ENCODE assay signal across 21 cellular contexts in genomic region chr1:153174624-153175023, GRCh38. TPM values are rescaled to one million over a fixed set of nuclear protein-coding genes. Genes with fewer than 3 reads are reported as not detected.
DNase-seq lines count a peak whose midpoint lies in the region; ATAC-seq, FAIRE-seq and TF ChIP-seq lines count a peak whose summit lies in the region.
"Had no signal": no experiment of that assay in that cellular context is flagged by ENCODE, and none has a peak within 500 bp of the region (broad histone marks: within the 10 kb centered on the region; RNA-seq: fewer than 3 reads in every experiment).

No MANE protein-coding gene starts in this region.

- ATAC-seq in RWPE2 (ENCODE audit: low read depth) (peak; percentile 78), left lobe of liver (no peak)
- ATAC-seq: CD8-positive, alpha-beta T cell had no signal

- peak overlapping the region; percentile 87 for H2AFZ ChIP-seq in keratinocyte (ENCODE audit: control insufficient read depth, low read length)

- dilution Hi-C loops in keratinocyte (cut with MboI; ENCODE audit: extremely low pct_ligation_motif_present, low sequenced_read_pairs): no loop called here

- DNase-seq in RWPE2 (ENCODE audit: low spot score): no peak
- DNase-seq in epithelial cell of prostate (ENCODE audit: low read depth, low spot score): peak; percentile 66
- no peak for DNase-seq in keratinocyte (ENCODE audit: low read depth, low spot score)
- DNase-seq in posterior cingulate gyrus: no peak
- no peak for DNase-seq in NCI-H446 (lab: John Stamatoyannopoulos, UW)
- no peak for DNase-seq in left lobe of liver (ENCODE audit: low spot score)
- DNase-seq: CD8-positive, alpha-beta T cell; COR-L47; DMS153; DMS79 treated with DMSO at 0.1 percent for 48 hours; EL had no signal

- TF ChIP-seq CTCF in RWPE2 (IDR thresholded peaks at IDR 0.05; ENCODE audit: poor library complexity, severe bottlenecking) (no peak), keratinocyte (optimal IDR thresholded peaks at IDR 0.05 in 1 of 3, IDR thresholded peaks at IDR 0.05 in 1 of 3, conservative IDR thresholded peaks at IDR 0.05 in 1 of 3; ENCODE audit: extremely low read depth in 1 of 3, insufficient read depth in 2 of 3, low read length in 3 of 3) (no peak)

- H3K4me1 ChIP-seq in RWPE2 (ENCODE audit: insufficient read depth, poor library complexity, severe bottlenecking) (peaks cover 13% of the 10 kb centered on the region), keratinocyte (ENCODE audit: control insufficient read depth, extremely low read depth, insufficient read depth, low read length) (peaks cover 20% of the 10 kb centered on the region)
- H3K4me1 ChIP-seq: HAP-1 had no signal

- H3K4me3 ChIP-seq in RWPE2 (ENCODE audit: severe bottlenecking) (no peak overlapping the region), keratinocyte (ENCODE audit: control insufficient read depth in 2 of 3, extremely low read depth in 1 of 3, insufficient read depth in 2 of 3, low read depth in 1 of 3, low read length in 3 of 3) (peak overlapping the region in 2 of 3 experiments; percentile 5 to 36)
- H3K4me3 ChIP-seq: HAP-1 had no signal

- peak overlapping the region; percentile 48 for H3K27ac ChIP-seq in RWPE2 (ENCODE audit: poor library complexity, severe bottlenecking)
- H3K27ac ChIP-seq in epithelial cell of prostate: peak overlapping the region; percentile 80
- H3K27ac ChIP-seq in keratinocyte (ENCODE audit: control insufficient read depth, insufficient read depth, low read length): peak overlapping the region; percentile 77
- H3K27ac ChIP-seq: HL-60 had no signal

- H3K9me3 ChIP-seq in RWPE2 (ENCODE audit: severe bottlenecking) (no peaks in the 10 kb centered on the region), keratinocyte (ENCODE audit: control insufficient read depth, low read depth, low read length) (no peaks in the 10 kb centered on the region)
- H3K9me3 ChIP-seq: HAP-1 had no signal

- peak overlapping the region; percentile 80 for H3K4me2 ChIP-seq in keratinocyte (ENCODE audit: control insufficient read depth, extremely low read depth, insufficient read depth, low read depth, low read length)

- peak; percentile 95 for FAIRE-seq in keratinocyte (lab: Jason Lieb, UNC)
- FAIRE-seq: D721Med, G401.6, GM12892, GM19239, H1 had no signal

- H3K79me2 ChIP-seq in keratinocyte (ENCODE audit: control insufficient read depth, insufficient read depth, low read length): no peaks in the 10 kb centered on the region

- no peaks in the 10 kb centered on the region for H3K36me3 ChIP-seq in RWPE2 (ENCODE audit: low read depth)
- H3K36me3 ChIP-seq in keratinocyte (ENCODE audit: control insufficient read depth in 2 of 2, extremely low read depth in 1 of 2, insufficient read depth in 2 of 2, low read length in 2 of 2): no peaks in the 10 kb centered on the region
- H3K36me3 ChIP-seq: HAP-1 had no signal

- no peaks in the 10 kb centered on the region for H3K27me3 ChIP-seq in RWPE2 (ENCODE audit: insufficient read depth, poor library complexity, severe bottlenecking)
- no peaks in the 10 kb centered on the region for H3K27me3 ChIP-seq in keratinocyte (ENCODE audit: control insufficient read depth, extremely low read depth, insufficient read depth, low read length)

- H4K20me1 ChIP-seq in keratinocyte (ENCODE audit: control insufficient read depth, extremely low read depth, insufficient read depth, low read length): no peaks in the 10 kb centered on the region

- peak overlapping the region; percentile 23 for H3K9ac ChIP-seq in keratinocyte (ENCODE audit: control insufficient read depth, extremely low read depth, insufficient read depth, low read length)

- H3K9me1 ChIP-seq in keratinocyte (ENCODE audit: control insufficient read depth, extremely low read depth, insufficient read depth, low read length): no peaks in the 10 kb centered on the region

- intact Hi-C loops in posterior cingulate gyrus (cut with DNase I): no loop called here

RNA-seq across cellular contexts. Expression of gene SPRR2G, which starts 23.9 kb away (rescaled TPM):
- 0.73 to 6.2 TPM (median 3.3 TPM) in 3 replicates for polyA plus RNA-seq in keratinocyte
- 178 TPM for polyA plus RNA-seq in keratinocyte (2011; ENCODE audit: low read depth)
- 1.7 and 7.0 TPM in 2 replicates for polyA plus RNA-seq in keratinocyte (2011; cell fraction: cytosol; rRNA removed)
- polyA plus RNA-seq in keratinocyte (2011; cell fraction: nucleus; rRNA removed): 1.7 and 5.2 TPM in 2 replicates
- 5.2 and 1,122 TPM in 2 replicates for polyA plus RNA-seq in keratinocyte (2012; ENCODE audit: low replicate concordance)
- 1.6 to 4.0 TPM (median 2.0 TPM) in 3 replicates for polyA minus RNA-seq in keratinocyte
- polyA minus RNA-seq in keratinocyte (2011; cell fraction: cytosol; rRNA and poly(A)+ RNA removed): not detected
- polyA minus RNA-seq in keratinocyte (2011; cell fraction: nucleus; rRNA and poly(A)+ RNA removed): not detected in 2 replicates
- total RNA-seq in left lobe of liver: not detected
- total RNA-seq: A673; CD8-positive, alpha-beta T cell; H1 had no signal
- polyA plus RNA-seq: BJ, CD14-positive monocyte, H1 had no signal

RNA-seq across cellular contexts. Expression of gene LELP1, which starts 28.6 kb away (rescaled TPM):
- not detected in 3 replicates for polyA plus RNA-seq in keratinocyte
- not detected for polyA plus RNA-seq in keratinocyte (2011; ENCODE audit: low read depth)
- not detected in 2 replicates for polyA plus RNA-seq in keratinocyte (2011; cell fraction: cytosol; rRNA removed)
- not detected in 2 replicates for polyA plus RNA-seq in keratinocyte (2011; cell fraction: nucleus; rRNA removed)
- 0.42 TPM in 1 of 2 replicates, not detected in the other for polyA plus RNA-seq in keratinocyte (2012; ENCODE audit: low replicate concordance)
- not detected in 3 replicates for polyA minus RNA-seq in keratinocyte
- not detected for polyA minus RNA-seq in keratinocyte (2011; cell fraction: cytosol; rRNA and poly(A)+ RNA removed)
- not detected in 2 replicates for polyA minus RNA-seq in keratinocyte (2011; cell fraction: nucleus; rRNA and poly(A)+ RNA removed)
- total RNA-seq in left lobe of liver: not detected
- total RNA-seq: A673; CD8-positive, alpha-beta T cell; H1 had no signal
- polyA plus RNA-seq: BJ, CD14-positive monocyte, H1 had no signal

RNA-seq across cellular contexts. Expression of gene PRR9, which starts 42.8 kb away (rescaled TPM):
- 2.6 to 6.6 TPM (median 2.8 TPM) in 3 replicates for polyA plus RNA-seq in keratinocyte
- 5.9 TPM for polyA plus RNA-seq in keratinocyte (2011; ENCODE audit: low read depth)
- polyA plus RNA-seq in keratinocyte (2011; cell fraction: cytosol; rRNA removed): 4.9 and 6.8 TPM in 2 replicates
- 3.6 and 4.8 TPM in 2 replicates for polyA plus RNA-seq in keratinocyte (2011; cell fraction: nucleus; rRNA removed)
- polyA plus RNA-seq in keratinocyte (2012; ENCODE audit: low replicate concordance): 2.1 and 29.8 TPM in 2 replicates
- polyA minus RNA-seq in keratinocyte: 5.0 to 10.1 TPM in 2 of 3 replicates, not detected in the other
- 4.4 TPM for polyA minus RNA-seq in keratinocyte (2011; cell fraction: cytosol; rRNA and poly(A)+ RNA removed)
- 0.84 and 2.6 TPM in 2 replicates for polyA minus RNA-seq in keratinocyte (2011; cell fraction: nucleus; rRNA and poly(A)+ RNA removed)
- not detected for total RNA-seq in left lobe of liver
- total RNA-seq: A673; CD8-positive, alpha-beta T cell; H1 had no signal
- polyA plus RNA-seq: BJ, CD14-positive monocyte, H1 had no signal
